10 cellular contexts compared by ENCODE assay signal in genomic region chr7:72997441-72997840, GRCh38. TPM values are rescaled to one million over a fixed set of nuclear protein-coding genes. Genes with fewer than 3 reads are reported as not detected.
"Had no signal": no experiment of that assay in that cellular context is flagged by ENCODE, and none has a peak within 500 bp of the region (broad histone marks: within the 10 kb centered on the region; RNA-seq: fewer than 3 reads in every experiment).

No MANE protein-coding gene starts in this region.

RNA-seq across cellular contexts. Expression of gene TRIM74, which starts 28.2 kb away (rescaled TPM):
- total RNA-seq: LHCN-M2 had no signal
- polyA plus RNA-seq: aorta had no signal

RNA-seq across cellular contexts. Expression of gene SPDYE8, which starts 32.1 kb away (rescaled TPM):
- total RNA-seq: activated CD4-positive, alpha-beta memory T cell treated with anti-CD3 and anti-CD28 coated beads, Interleukin-2, amount 10 ng/mL, durations not matched to agents 7 days and 5 days; activated naive CD8-positive, alpha-beta T cell treated with anti-CD3 and anti-CD28 coated beads for 36 hours; activated T-cell treated with anti-CD3 and anti-CD28 coated beads, Interleukin-2, amount 50 U/mL, for 72 hours; activated T-helper 17 cell treated with anti-CD3 and anti-CD28 coated beads, Interleukin-2, amount 50 U/mL, for 72 hours; aorta; cardiac muscle cell; LHCN-M2; Peyer's patch; T-helper 1 cell treated with Interleukin-12 subunit alpha and Interleukin-12 subunit beta and Interleukin-4 antibody, amounts not matched to agents 30 ng/mL and 1 ng/mL, for 36 hours; T-helper 2 cell treated with Interferon-gamma antibody and Interleukin-4, amounts not matched to agents 100 ng/mL and 5 ng/mL, for 36 hours had no signal
- polyA plus RNA-seq: aorta had no signal
